Comparison of ENCODE assay signal across 8 cellular contexts in genomic region chr21:10417551-10418002, GRCh38.
A peak's percentile ranks its signal among the peaks of the same experiment; 100 is the strongest.
DNase-seq lines count a peak whose midpoint lies in the region; ATAC-seq and TF ChIP-seq lines count a peak whose summit lies in the region.
"Not testable (repeated sequence)": the region's sequence is repeated elsewhere in the genome, so short reads cannot be mapped to it uniquely, and the experiment has no call there.

No MANE protein-coding gene starts in this region.

- H3K9me3 ChIP-seq in hepatocyte (ENCODE audit: low read depth), result peaks cover 31% of the 10 kb centered on the region
- not testable (repeated sequence) for H3K9me3 ChIP-seq in right lobe of liver, upper lobe of right lung

- peak; percentile 18 for ATAC-seq in esophagus mucosa
- ATAC-seq in right lobe of liver, result peak in 3 of 4 donors; percentile 5 to 24 (median 21)
- ATAC-seq in upper lobe of right lung, result peak; percentile 28

- not testable (repeated sequence) for H3K4me1 Mint-ChIP-seq in activated CD4-positive, alpha-beta T cell treated with anti-CD3 and anti-CD28 coated beads, Interleukin-2, amount 10 ng/mL, durations not matched to agents 24 days and 14 days; osteocyte (ENCODE audit: unreplicated experiment)

- not testable (repeated sequence) for H3K27ac ChIP-seq in hepatocyte, right lobe of liver, upper lobe of right lung

- H3K4me2 ChIP-seq in hepatocyte, result not testable (repeated sequence)

- not testable (repeated sequence) for H4K20me1 ChIP-seq in hepatocyte (ENCODE audit: insufficient read depth, poor library complexity, severe bottlenecking)

- not testable (repeated sequence) for TF ChIP-seq CTCF in GM13977 (IDR thresholded peaks at IDR 0.05; ENCODE audit: extremely low read depth, insufficient read depth, missing control alignments); hepatocyte (IDR thresholded peaks at IDR 0.05; ENCODE audit: poor library complexity); right lobe of liver (IDR thresholded peaks at IDR 0.05); osteocyte (IDR thresholded peaks at IDR 0.05); upper lobe of right lung (IDR thresholded peaks at IDR 0.05)

- H3K79me2 ChIP-seq in hepatocyte, result not testable (repeated sequence)

- DNase-seq in AG08396 (ENCODE audit: low spot score) (peak; percentile 18), GM13977 (ENCODE audit: low spot score) (peak; percentile 33), hepatocyte (ENCODE audit: low spot score) (peak; percentile 48), right lobe of liver (peak in 1 of 3 donors; percentile 60), osteocyte (ENCODE audit: extremely low spot score, unreplicated experiment) (peak; percentile 93), upper lobe of right lung (peak; percentile 75)
- DNase-seq in activated CD4-positive, alpha-beta T cell treated with anti-CD3 and anti-CD28 coated beads, Interleukin-2, amount 10 ng/mL, durations not matched to agents 24 days and 14 days, result peak; percentile 67

- not testable (repeated sequence) for H3K9me3 Mint-ChIP-seq in activated CD4-positive, alpha-beta T cell treated with anti-CD3 and anti-CD28 coated beads, Interleukin-2, amount 10 ng/mL, durations not matched to agents 24 days and 14 days; osteocyte (ENCODE audit: unreplicated experiment)

- not testable (repeated sequence) for H3K4me1 ChIP-seq in hepatocyte (ENCODE audit: insufficient read depth); right lobe of liver; upper lobe of right lung

- not testable (repeated sequence) for TF ChIP-seq POLR2A in right lobe of liver (IDR thresholded peaks at IDR 0.05)

- not testable (repeated sequence) for H3K27ac Mint-ChIP-seq in activated CD4-positive, alpha-beta T cell treated with anti-CD3 and anti-CD28 coated beads, Interleukin-2, amount 10 ng/mL, durations not matched to agents 24 days and 14 days; osteocyte (ENCODE audit: unreplicated experiment)

- not testable (repeated sequence) for H3K9me2 ChIP-seq in hepatocyte (replicated peaks; ENCODE audit: insufficient read depth)

- H2AFZ ChIP-seq in hepatocyte, result not testable (repeated sequence)

- H3K27me3 ChIP-seq in hepatocyte, right lobe of liver, upper lobe of right lung: not testable (repeated sequence)

- not testable (repeated sequence) for H3K4me3 ChIP-seq in hepatocyte, right lobe of liver, upper lobe of right lung

- WGBS in hepatocyte (ENCODE audit: low lambda C conversion rate, missing lambda C conversion rate), result 71% methylated on average over 12 of the region's 12 CpGs
- WGBS in right lobe of liver (ENCODE audit: insufficient coverage, low coverage, low lambda C conversion rate, missing lambda C conversion rate), result 45% methylated on average over 12 of the region's 12 CpGs

- not testable (repeated sequence) for H3K36me3 ChIP-seq in hepatocyte (replicated peaks; ENCODE audit: insufficient read depth, low read depth); right lobe of liver; upper lobe of right lung

- H3K27me3 Mint-ChIP-seq in activated CD4-positive, alpha-beta T cell treated with anti-CD3 and anti-CD28 coated beads, Interleukin-2, amount 10 ng/mL, durations not matched to agents 24 days and 14 days; osteocyte (ENCODE audit: unreplicated experiment): not testable (repeated sequence)

- not testable (repeated sequence) for H3K36me3 Mint-ChIP-seq in activated CD4-positive, alpha-beta T cell treated with anti-CD3 and anti-CD28 coated beads, Interleukin-2, amount 10 ng/mL, durations not matched to agents 24 days and 14 days (ENCODE audit: low read depth); osteocyte (ENCODE audit: unreplicated experiment)

- not testable (repeated sequence) for H3K4me3 Mint-ChIP-seq in activated CD4-positive, alpha-beta T cell treated with anti-CD3 and anti-CD28 coated beads, Interleukin-2, amount 10 ng/mL, durations not matched to agents 24 days and 14 days; osteocyte (ENCODE audit: unreplicated experiment)

- intact Hi-C loops in activated CD4-positive, alpha-beta T cell treated with anti-CD3 and anti-CD28 coated beads, Interleukin-2, amount 10 ng/mL, durations not matched to agents 24 days and 14 days (cut with micrococcal nuclease); right lobe of liver (cut with DNase I); upper lobe of right lung (cut with DNase I): not testable (repeated sequence)

- in situ Hi-C loops in GM13977 (cut with MboI; ENCODE audit: low pct_unique_long_range_greater_than_20kb, low sequenced_read_pairs, unreplicated experiment), result not testable (repeated sequence)
